In genomic region chr10:23201837-23202236, GRCh38 we compare ENCODE assay signal across 9 cellular contexts. TPM values are rescaled to one million over a fixed set of nuclear protein-coding genes. Genes with fewer than 3 reads are reported as not detected.
"Had no signal": no experiment of that assay in that cellular context is flagged by ENCODE, and none has a peak within 500 bp of the region (broad histone marks: within the 10 kb centered on the region; RNA-seq: fewer than 3 reads in every experiment).

No MANE protein-coding gene starts in this region.

- H3K9ac ChIP-seq: GM23248 had no signal

- FAIRE-seq: H54, K562 had no signal

- H3K27ac ChIP-seq: GM23248, HL-60 had no signal

- ATAC-seq: K562 had no signal

- DNase-seq: GM23248, GOT3, H9, HCEC 1CT, IMR-90 had no signal

- H2AFZ ChIP-seq: GM23248 had no signal

- H3K4me3 ChIP-seq: GM23248, K562 had no signal

RNA-seq across cellular contexts. Expression of gene PTF1A, which starts 9.7 kb away (rescaled TPM):
- total RNA-seq: GM23248, H9, HT1080, IMR-90, K562 had no signal
- polyA plus RNA-seq: GM23248, IMR-90, K562 had no signal
